9 cellular contexts compared by ENCODE assay signal in genomic region chr6:2855061-2855519, GRCh38. TPM values are rescaled to one million over a fixed set of nuclear protein-coding genes. Genes with fewer than 3 reads are reported as not detected.
DNase-seq lines count a peak whose midpoint lies in the region; ATAC-seq, FAIRE-seq and TF ChIP-seq lines count a peak whose summit lies in the region.
"Had no signal": no experiment of that assay in that cellular context is flagged by ENCODE, and none has a peak within 500 bp of the region (broad histone marks: within the 10 kb centered on the region; RNA-seq: fewer than 3 reads in every experiment).

No MANE protein-coding gene starts in this region.

- H3K9me3 ChIP-seq in A549 (no peaks in the 10 kb centered on the region), OCI-LY7 (ENCODE audit: low read length) (no peaks in the 10 kb centered on the region)
- H3K9me3 ChIP-seq: Caco-2 had no signal

- no peak for TF ChIP-seq RAD21 in A549 (conservative IDR thresholded peaks at IDR 0.05 in 1 of 2, IDR thresholded peaks at IDR 0.05 in 1 of 2)

- no peak for TF ChIP-seq CTCF in A549 (IDR thresholded peaks at IDR 0.05)
- no peak for TF ChIP-seq CTCF in OCI-LY7 (conservative IDR thresholded peaks at IDR 0.05; ENCODE audit: low read length)
- no peak for TF ChIP-seq CTCF in natural killer cell (IDR thresholded peaks at IDR 0.05)

- no peak for TF ChIP-seq POLR2A in A549 (IDR thresholded peaks at IDR 0.05; ENCODE audit: low read length)

- H3K27me3 Mint-ChIP-seq in natural killer cell (ENCODE audit: low read depth in 2 of 2) = no peaks in the 10 kb centered on the region

- H3K36me3 Mint-ChIP-seq in natural killer cell = no peaks in the 10 kb centered on the region

- intact Hi-C loops in OCI-LY7 (cut with micrococcal nuclease; ENCODE audit: unreplicated experiment) (no loop called here), natural killer cell (cut with micrococcal nuclease) (loop anchor here (5.0 kb wide), 2 partner anchors 63 to 212 kb away; partner anchors contain the start of gene RIPK1)

- H3K27ac ChIP-seq in A549 = peak overlapping the region; percentile 84 to 94
- H3K27ac ChIP-seq in OCI-LY7 (ENCODE audit: low read depth, low read length, poor library complexity, severe bottlenecking) = peak overlapping the region; percentile 99

- peaks cover 45 to 54% of the 10 kb centered on the region in 2 donors for H3K4me1 Mint-ChIP-seq in natural killer cell

- no peaks in the 10 kb centered on the region for H4K20me1 ChIP-seq in OCI-LY7 (ENCODE audit: insufficient read depth, low read length)

- POLR2A ChIA-PET in A549 (lab: Yijun Ruan, JAX) (no interaction called here), OCI-LY7 (lab: Charles Lee) (interaction anchor here (0.7 to 4.9 kb wide), 4 partner anchors 13 to 45 kb away, joined by 3 to 42 read pairs (median 6); no protein-coding TSS in a partner anchor)

- WGBS in A549 (ENCODE audit: missing lambda C conversion rate) = 97% methylated on average over 13 of the region's 13 CpGs

- TF ChIP-seq EP300 in A549 (IDR thresholded peaks at IDR 0.05) = no peak

- H2AFZ ChIP-seq in OCI-LY7 (ENCODE audit: low read length) = peak overlapping the region; percentile 47; the same call in 1 of the 2 replicates

- no peaks in the 10 kb centered on the region for H3K9me2 ChIP-seq in OCI-LY7 (ENCODE audit: insufficient read depth, low read length)

- H3K4me1 ChIP-seq in A549 (peaks cover 62% of the 10 kb centered on the region), OCI-LY7 (ENCODE audit: insufficient read depth, low read length, poor library complexity, severe bottlenecking) (peaks cover 96% of the 10 kb centered on the region)

- no peak for DNase-seq in A549 (ENCODE audit: low read depth in 1 of 2, low spot score in 1 of 2)
- DNase-seq in OCI-LY7 (ENCODE audit: low spot score) = no peak
- peak; percentile 82 to 94 for DNase-seq in dermis microvascular lymphatic vessel endothelial cell (ENCODE audit: low read depth in 2 of 2)
- DNase-seq in natural killer cell = no peak
- DNase-seq in stimulated activated CD4-positive, alpha-beta T cell treated with anti-CD3 and anti-CD28 coated beads, Interleukin-1b, Interleukin-23, amount 100 ng/mL, for 48 hours = no peak
- DNase-seq in RCC 7860 (ENCODE audit: low spot score) = no peak
- no peak for DNase-seq in middle frontal gyrus (ENCODE audit: extremely low spot score, low spot score)
- no peak for DNase-seq in NCI-H345 treated with DMSO at 0.1 percent for 48 hours (lab: John Stamatoyannopoulos, UW; ENCODE audit: unreplicated experiment)
- DNase-seq: Caco-2 had no signal

- no TSS peak for BruUV-seq in OCI-LY7 (replicated peaks; lab: Mats Ljungman, UMichigan)

- H3K27ac Mint-ChIP-seq in natural killer cell = peak overlapping the region; percentile 55 to 97

- no peak for FAIRE-seq in A549 (lab: Jason Lieb, UNC)
- FAIRE-seq in RCC 7860 (lab: Jason Lieb, UNC) = no peak

- H3K4me2 ChIP-seq in A549 (no peak overlapping the region), OCI-LY7 (ENCODE audit: low read length) (peak overlapping the region; percentile 77)

- H3K36me3 ChIP-seq in OCI-LY7 (ENCODE audit: insufficient read depth, low read length) = peaks cover 23% of the 10 kb centered on the region

- H3K79me2 ChIP-seq in OCI-LY7 (ENCODE audit: insufficient read depth, low read depth, low read length) = peaks cover 59% of the 10 kb centered on the region

- H3K9me3 Mint-ChIP-seq in natural killer cell = no peaks in the 10 kb centered on the region

- ATAC-seq in A549 = no peak
- no peak for ATAC-seq in natural killer cell

- no peak overlapping the region for H3K4me3 Mint-ChIP-seq in natural killer cell

- H3K4me3 ChIP-seq in A549 = no peak overlapping the region
- H3K4me3 ChIP-seq in OCI-LY7 (ENCODE audit: low read depth, low read length, poor library complexity, severe bottlenecking) = peak overlapping the region; percentile 30

- CTCF ChIA-PET in A549 (lab: Yijun Ruan, JAX) = interaction anchor here (0.6 to 5.8 kb wide), 14 partner anchors 9 to 132 kb away, joined by 3 to 44 read pairs (median 4); no protein-coding TSS in a partner anchor
- CTCF ChIA-PET in OCI-LY7 (lab: Charles Lee; ENCODE audit: unreplicated experiment) = interaction anchor here (1.1 kb wide), 1 partner anchor 56 kb away, joined by 3 read pairs; no protein-coding TSS in a partner anchor

TF ChIP-seq in A549, 52 proteins besides CTCF, POLR2A, EP300 and RAD21 (continues in another document):
- TF ChIP-seq MAZ (IDR thresholded peaks at IDR 0.05; ENCODE audit: borderline replicate concordance, low read depth, low read length) (no peak), CBX8 (IDR thresholded peaks at IDR 0.05) (no peak), ELK1 (IDR thresholded peaks at IDR 0.05; ENCODE audit: low read depth, low read length) (no peak), MYC (IDR thresholded peaks at IDR 0.05; ENCODE audit: borderline replicate concordance, low read length) (no peak), RNF2 (IDR thresholded peaks at IDR 0.05; ENCODE audit: borderline replicate concordance, low read depth) (no peak), BHLHE40 (IDR thresholded peaks at IDR 0.05; ENCODE audit: low read depth, low read length) (no peak), JUN (IDR thresholded peaks at IDR 0.05) (no peak), ZNF302 (CRISPR knock-in tag; IDR thresholded peaks at IDR 0.05) (no peak), HEYL (CRISPR knock-in tag; IDR thresholded peaks at IDR 0.05) (no peak), HDAC2 (IDR thresholded peaks at IDR 0.05) (no peak), PHF8 (IDR thresholded peaks at IDR 0.05; ENCODE audit: borderline replicate concordance, low read depth) (no peak), GATA3 (IDR thresholded peaks at IDR 0.05; ENCODE audit: borderline replicate concordance) (no peak), HMGXB4 (CRISPR knock-in tag; IDR thresholded peaks at IDR 0.05; ENCODE audit: borderline replicate concordance) (no peak), HOXB5 (CRISPR knock-in tag; IDR thresholded peaks at IDR 0.05) (no peak), RFX5 (IDR thresholded peaks at IDR 0.05) (no peak), PBX3 (IDR thresholded peaks at IDR 0.05) (no peak), ATOH8 (CRISPR knock-in tag; IDR thresholded peaks at IDR 0.05; ENCODE audit: low read depth) (no peak)

RNA-seq across cellular contexts. Expression of gene SERPINB1, which starts 13.4 kb away (rescaled TPM):
- polyA plus RNA-seq in A549 (2011; rRNA removed) (98.6 and 135 TPM in 2 replicates), A549 (2017; fragmentation: RNase III; extraction: RNeasy Plus Mini Kit Qiagen cat#74134 plus additional on column Dnase treatment) (52.6 to 63.2 TPM (median 52.7 TPM) in 3 replicates)
- polyA plus RNA-seq in A549 (2012; cell fraction: cytosol; rRNA removed) = 19.2 and 22.3 TPM in 2 replicates
- 9.1 and 11.2 TPM in 2 replicates for polyA plus RNA-seq in A549 (2012; cell fraction: nucleus; rRNA removed)
- polyA minus RNA-seq in A549 (2011; rRNA and poly(A)+ RNA removed) = 39.0 and 42.9 TPM in 2 replicates
- 1.2 and 1.3 TPM in 2 replicates for total RNA-seq in OCI-LY7 (2014; rRNA removed; shearing (Covaris generic))
- total RNA-seq in OCI-LY7 (2022) (3.5 and 5.0 TPM in 2 replicates), dermis microvascular lymphatic vessel endothelial cell (18.3 and 36.3 TPM in 2 replicates), natural killer cell (10 to 100 TPM; 74.8 to 80.2 (median 78.1) TPM)

RNA-seq across cellular contexts. Expression of gene SERPINB9, which starts 48.0 kb away (rescaled TPM):
- polyA plus RNA-seq in A549 (2011; rRNA removed) (24.7 and 25.7 TPM in 2 replicates), A549 (2017; fragmentation: RNase III; extraction: RNeasy Plus Mini Kit Qiagen cat#74134 plus additional on column Dnase treatment) (8.7 TPM in 3 replicates)
- 8.2 and 9.9 TPM in 2 replicates for polyA plus RNA-seq in A549 (2012; cell fraction: cytosol; rRNA removed)
- polyA plus RNA-seq in A549 (2012; cell fraction: nucleus; rRNA removed) = 4.4 and 6.7 TPM in 2 replicates
- 26.4 and 31.6 TPM in 2 replicates for polyA minus RNA-seq in A549 (2011; rRNA and poly(A)+ RNA removed)
- 74.7 and 78.4 TPM in 2 replicates for total RNA-seq in OCI-LY7 (2014; rRNA removed; shearing (Covaris generic))
- total RNA-seq in OCI-LY7 (2022) (166 and 167 TPM in 2 replicates), dermis microvascular lymphatic vessel endothelial cell (93.9 and 128 TPM in 2 replicates), natural killer cell (10 to 100 TPM; 34.9 to 54.3 (median 47.3) TPM)

Comparison
In these comparisons a context has a peak if more than half of its experiments do, and no peak if none do; other contexts are left out.
1. DNase-seq: peak in dermis microvascular lymphatic vessel endothelial cell (2 of 2); none in A549 (0 of 2), OCI-LY7 (single experiment), natural killer cell (single experiment), stimulated activated CD4-positive, alpha-beta T cell treated with anti-CD3 and anti-CD28 coated beads, Interleukin-1b, Interleukin-23, amount 100 ng/mL, for 48 hours (single experiment), RCC 7860 (single experiment), middle frontal gyrus (single experiment) and NCI-H345 treated with DMSO at 0.1 percent for 48 hours (single experiment).